In the genomic region with DNA sequence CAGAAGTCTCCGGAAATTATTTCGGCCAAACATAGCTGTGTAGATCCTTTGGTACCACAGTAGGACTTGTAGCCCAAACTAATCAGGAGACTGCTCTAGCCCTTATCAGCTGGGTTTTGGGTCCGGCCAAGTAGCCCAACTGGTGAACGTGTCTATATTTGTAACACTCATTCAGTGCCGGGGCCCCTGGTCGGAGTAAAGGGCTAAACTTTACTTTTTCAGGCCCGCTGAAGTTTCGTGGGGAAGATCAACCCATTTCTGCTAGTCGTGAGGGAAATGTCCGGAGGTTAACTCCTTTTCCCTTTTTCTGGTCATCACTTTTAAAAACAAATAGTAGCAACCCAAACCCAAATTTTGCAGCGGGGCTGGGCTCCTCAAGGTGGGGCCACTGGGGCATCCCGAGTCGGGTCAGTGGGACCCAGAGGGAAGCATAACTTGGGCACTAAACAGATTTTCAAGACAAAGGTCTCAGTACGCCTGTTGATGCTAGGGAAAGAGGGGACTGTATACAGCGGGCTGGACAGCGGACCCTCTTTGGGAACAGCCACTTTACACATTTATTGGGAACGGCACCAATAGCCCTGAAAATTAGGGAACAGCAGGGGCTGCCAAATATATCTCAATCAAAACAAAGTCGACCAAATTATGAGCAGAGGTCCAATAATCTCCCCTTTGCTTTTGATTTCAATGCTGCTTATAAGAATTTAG, we compare ENCODE assay signal across 13 cellular contexts. TPM values are rescaled to one million over a fixed set of nuclear protein-coding genes. Genes with fewer than 3 reads are reported as not detected.
DNase-seq lines count a peak whose midpoint lies in the region; ATAC-seq lines count a peak whose summit lies in the region.
"Had no signal": no experiment of that assay in that cellular context is flagged by ENCODE, and none has a peak within 500 bp of the region (broad histone marks: within the 10 kb centered on the region; RNA-seq: fewer than 3 reads in every experiment).

No MANE protein-coding gene starts in this region.

- no peak for DNase-seq in activated CD4-positive, alpha-beta T cell treated with anti-CD3 and anti-CD28 coated beads, Interleukin-2, amount 10 ng/mL, durations not matched to agents 7 days and 5 days
- DNase-seq in activated CD4-positive, alpha-beta T cell treated with anti-CD3 and anti-CD28 coated beads for 48 hours: no peak
- DNase-seq in ecto neural progenitor cell (ENCODE audit: low spot score) (peak; percentile 44), D341Med (ENCODE audit: low spot score) (no peak), iPS-NIHi11 (ENCODE audit: low spot score) (no peak)
- DNase-seq: posterior cingulate gyrus; stimulated activated CD4-positive, alpha-beta T cell treated with anti-CD3 and anti-CD28 coated beads, Interleukin-2, amount 100 ng/mL, for 48 hours; substantia nigra had no signal

- CTCF ChIA-PET in activated CD4-positive, alpha-beta T cell treated with anti-CD3 and anti-CD28 coated beads, Interleukin-2, amount 10 ng/mL, durations not matched to agents 7 days and 5 days (lab: Charles Lee): interaction anchor here (0.6 to 1.6 kb wide), 4 partner anchors 13 to 1335 kb away, joined by 3 to 6 read pairs (median 3); a partner anchor contains a TSS

- H3K4me1 Mint-ChIP-seq in activated CD4-positive, alpha-beta T cell treated with anti-CD3 and anti-CD28 coated beads, Interleukin-2, amount 10 ng/mL, durations not matched to agents 7 days and 5 days: peaks cover 59% of the 10 kb centered on the region
- H3K4me1 Mint-ChIP-seq in IgD-negative memory B cell: peaks cover 28 to 60% (median 46%) of the 10 kb centered on the region in 3 donors
- peaks cover 56% of the 10 kb centered on the region for H3K4me1 Mint-ChIP-seq in stimulated activated memory B cell treated with anti-CD40 and anti-IgM and Interleukin-4, amounts not matched to agents 10 μg/mL and 1 μg/mL and 100 μg/mL, for 72 hours

- H3K27me3 Mint-ChIP-seq in activated CD4-positive, alpha-beta T cell treated with anti-CD3 and anti-CD28 coated beads, Interleukin-2, amount 10 ng/mL, durations not matched to agents 7 days and 5 days: peaks cover 95% of the 10 kb centered on the region
- H3K27me3 Mint-ChIP-seq in IgD-negative memory B cell: peaks cover 75% of the 10 kb centered on the region
- H3K27me3 Mint-ChIP-seq in stimulated activated memory B cell treated with anti-CD40 and anti-IgM and Interleukin-4, amounts not matched to agents 10 μg/mL and 1 μg/mL and 100 μg/mL, for 72 hours: peaks cover 97% of the 10 kb centered on the region

- no peaks in the 10 kb centered on the region for H3K9me3 Mint-ChIP-seq in activated CD4-positive, alpha-beta T cell treated with anti-CD3 and anti-CD28 coated beads, Interleukin-2, amount 10 ng/mL, durations not matched to agents 7 days and 5 days
- H3K9me3 Mint-ChIP-seq in IgD-negative memory B cell: peaks cover 0 to 6% (median 0%) of the 10 kb centered on the region in 3 donors
- H3K9me3 Mint-ChIP-seq in stimulated activated memory B cell treated with anti-CD40 and anti-IgM and Interleukin-4, amounts not matched to agents 10 μg/mL and 1 μg/mL and 100 μg/mL, for 72 hours: no peaks in the 10 kb centered on the region

- peaks cover 3% of the 10 kb centered on the region for H3K36me3 Mint-ChIP-seq in activated CD4-positive, alpha-beta T cell treated with anti-CD3 and anti-CD28 coated beads, Interleukin-2, amount 10 ng/mL, durations not matched to agents 7 days and 5 days (ENCODE audit: low read depth)
- H3K36me3 Mint-ChIP-seq in IgD-negative memory B cell: peaks cover 2% of the 10 kb centered on the region
- H3K36me3 Mint-ChIP-seq in stimulated activated memory B cell treated with anti-CD40 and anti-IgM and Interleukin-4, amounts not matched to agents 10 μg/mL and 1 μg/mL and 100 μg/mL, for 72 hours: no peaks in the 10 kb centered on the region

- ATAC-seq in stimulated activated memory B cell treated with anti-CD40 and anti-IgM and Interleukin-4, amounts not matched to agents 10 μg/mL and 1 μg/mL and 100 μg/mL, for 72 hours: no peak
- ATAC-seq in GM19452 (IDR thresholded peaks at IDR 0.05; ENCODE audit: unreplicated experiment): no peak
- ATAC-seq: gastroesophageal sphincter had no signal

- H3K27ac Mint-ChIP-seq in activated CD4-positive, alpha-beta T cell treated with anti-CD3 and anti-CD28 coated beads, Interleukin-2, amount 10 ng/mL, durations not matched to agents 7 days and 5 days: no peak overlapping the region
- peak overlapping the region; percentile 91 to 97 (median 91) for H3K27ac Mint-ChIP-seq in IgD-negative memory B cell
- H3K27ac Mint-ChIP-seq in stimulated activated memory B cell treated with anti-CD40 and anti-IgM and Interleukin-4, amounts not matched to agents 10 μg/mL and 1 μg/mL and 100 μg/mL, for 72 hours: no peak overlapping the region

- H3K4me3 Mint-ChIP-seq in activated CD4-positive, alpha-beta T cell treated with anti-CD3 and anti-CD28 coated beads, Interleukin-2, amount 10 ng/mL, durations not matched to agents 7 days and 5 days: peak overlapping the region; percentile 64
- peak overlapping the region; percentile 76 to 92 (median 88) for H3K4me3 Mint-ChIP-seq in IgD-negative memory B cell
- peak overlapping the region; percentile 26 for H3K4me3 Mint-ChIP-seq in stimulated activated memory B cell treated with anti-CD40 and anti-IgM and Interleukin-4, amounts not matched to agents 10 μg/mL and 1 μg/mL and 100 μg/mL, for 72 hours

- POLR2A ChIA-PET in activated CD4-positive, alpha-beta T cell treated with anti-CD3 and anti-CD28 coated beads, Interleukin-2, amount 10 ng/mL, durations not matched to agents 7 days and 5 days (lab: Charles Lee): interaction anchor here (0.7 kb wide), 1 partner anchor 9 kb away, joined by 4 read pairs; no protein-coding TSS in a partner anchor

RNA-seq across cellular contexts. Expression of a gene that starts 1.8 kb away (rescaled TPM):
- not detected for total RNA-seq in activated CD4-positive, alpha-beta T cell treated with anti-CD3 and anti-CD28 coated beads, Interleukin-2, amount 10 ng/mL, durations not matched to agents 7 days and 5 days
- polyA plus RNA-seq in IgD-negative memory B cell: not detected
- total RNA-seq: gastroesophageal sphincter, lower leg skin had no signal

RNA-seq across cellular contexts. Expression of a gene that starts 16.5 kb away (rescaled TPM):
- 1 to 10 TPM; 1.2 to 2.0 TPM for total RNA-seq in activated CD4-positive, alpha-beta T cell treated with anti-CD3 and anti-CD28 coated beads, Interleukin-2, amount 10 ng/mL, durations not matched to agents 7 days and 5 days
- not detected for polyA plus RNA-seq in IgD-negative memory B cell

Comparison
In these comparisons a context has a peak if more than half of its experiments do, and no peak if none do; other contexts are left out.
1. H3K27ac Mint-ChIP-seq: peak in IgD-negative memory B cell (3 of 3); none in activated CD4-positive, alpha-beta T cell treated with anti-CD3 and anti-CD28 coated beads, Interleukin-2, amount 10 ng/mL, durations not matched to agents 7 days and 5 days (single experiment) and stimulated activated memory B cell treated with anti-CD40 and anti-IgM and Interleukin-4, amounts not matched to agents 10 μg/mL and 1 μg/mL and 100 μg/mL, for 72 hours (single experiment).
2. H3K4me3 Mint-ChIP-seq: peak in every context shown above with its lines; median percentile 88 in IgD-negative memory B cell; 64 in activated CD4-positive, alpha-beta T cell treated with anti-CD3 and anti-CD28 coated beads, Interleukin-2, amount 10 ng/mL, durations not matched to agents 7 days and 5 days; 26 in stimulated activated memory B cell treated with anti-CD40 and anti-IgM and Interleukin-4, amounts not matched to agents 10 μg/mL and 1 μg/mL and 100 μg/mL, for 72 hours.